In the genomic region with DNA sequence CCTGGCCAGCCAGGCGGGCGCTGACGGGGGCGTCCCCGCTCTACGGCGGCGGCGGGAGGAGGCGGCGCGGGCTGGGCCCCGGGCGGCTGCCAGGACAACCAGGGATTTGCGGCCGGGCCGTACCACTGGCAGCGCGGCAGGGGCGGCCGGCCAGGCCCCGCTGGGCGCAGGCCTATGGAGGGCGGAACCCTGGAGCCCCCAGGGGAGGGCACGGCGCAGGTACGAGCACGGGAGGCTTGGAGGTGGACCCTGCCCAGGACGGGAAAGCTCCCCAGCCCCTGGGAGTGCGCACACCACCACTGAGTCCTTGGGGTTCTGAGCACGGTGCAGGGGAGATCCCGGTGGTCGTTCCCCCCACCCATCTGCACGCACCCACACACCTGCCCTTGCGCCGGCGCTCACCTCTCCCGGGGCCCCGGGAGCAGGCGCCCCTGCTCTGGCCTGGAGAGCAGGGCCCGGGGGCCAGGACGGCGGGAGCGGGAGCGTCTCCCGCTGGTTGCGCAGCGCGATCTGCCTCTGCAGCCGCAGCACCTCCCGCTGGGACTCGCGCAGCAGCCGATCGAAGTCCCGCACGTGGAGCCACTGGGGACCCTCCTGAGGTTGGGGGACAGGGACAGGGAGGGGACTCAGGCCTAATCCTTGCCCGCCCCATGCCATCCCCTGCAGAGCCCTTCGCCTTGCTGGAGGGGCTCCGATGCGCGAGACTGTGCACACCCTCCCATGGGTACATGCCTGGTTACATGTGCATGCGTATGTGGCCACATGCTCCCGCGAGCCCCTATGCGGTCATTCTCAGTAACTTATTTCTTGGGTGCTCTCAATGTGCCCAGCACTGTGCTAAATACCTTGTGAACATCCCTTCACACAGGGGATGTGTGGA, we compare ENCODE assay signal across 8 cellular contexts. TPM values are rescaled to one million over a fixed set of nuclear protein-coding genes. Genes with fewer than 3 reads are reported as not detected.
DNase-seq lines count a peak whose midpoint lies in the region; ATAC-seq and TF ChIP-seq lines count a peak whose summit lies in the region.

No MANE protein-coding gene starts in this region.

- intact Hi-C loops in mucosa of descending colon (cut with DNase I, micrococcal nuclease) = no loop called here

- no peaks in the 10 kb centered on the region for H3K36me3 ChIP-seq in ES-I3 (ENCODE audit: insufficient read depth, low read length)
- H3K36me3 ChIP-seq in ectodermal cell (ENCODE audit: control insufficient read depth, insufficient read depth, low read length) = no peaks in the 10 kb centered on the region
- no peaks in the 10 kb centered on the region for H3K36me3 ChIP-seq in mucosa of descending colon (ENCODE audit: low read depth)

- WGBS in ectodermal cell, 2 experiments = 12 to 16% methylated on average over 66 of the region's 66 CpGs

- peaks cover 8% of the 10 kb centered on the region for H3K27me3 ChIP-seq in ectodermal cell (ENCODE audit: control insufficient read depth, insufficient read depth, low read length, poor library complexity, severe bottlenecking)

- peak; percentile 50 for DNase-seq in NCI-H510A (lab: John Stamatoyannopoulos, UW)
- DNase-seq in mucosa of descending colon = peak in 2 of 3 donors; percentile 62 to 78
- no peak for DNase-seq in dedifferentiated amniotic fluid mesenchymal stem cell (ENCODE audit: extremely low spot score)
- no peak for DNase-seq in GM20000 (ENCODE audit: low spot score)

- H3K27ac ChIP-seq in ectodermal cell (ENCODE audit: insufficient read depth, low read depth, low read length, poor library complexity, severe bottlenecking) = no peak overlapping the region

- H3K4me1 ChIP-seq in ES-I3 (ENCODE audit: insufficient read depth, low read length) = peaks cover 19% of the 10 kb centered on the region
- H3K4me1 ChIP-seq in ectodermal cell (ENCODE audit: control insufficient read depth, insufficient read depth, low read length) = peaks cover 41% of the 10 kb centered on the region
- H3K4me1 ChIP-seq in mucosa of descending colon (ENCODE audit: low read depth) = peaks cover 6% of the 10 kb centered on the region

- no peaks in the 10 kb centered on the region for H3K9me3 ChIP-seq in ES-I3 (ENCODE audit: control insufficient read depth, insufficient read depth, low read length)
- no peaks in the 10 kb centered on the region for H3K9me3 ChIP-seq in ectodermal cell (ENCODE audit: control insufficient read depth, low read length)
- no peaks in the 10 kb centered on the region for H3K9me3 ChIP-seq in mucosa of descending colon

- ATAC-seq in mucosa of descending colon (peak; percentile 71), HG02763 (IDR thresholded peaks at IDR 0.05; ENCODE audit: unreplicated experiment) (no peak), GM21390 (IDR thresholded peaks at IDR 0.05; ENCODE audit: unreplicated experiment) (no peak)

- TF ChIP-seq CTCF in mucosa of descending colon (IDR thresholded peaks at IDR 0.05) (no peak), GM20000 (IDR thresholded peaks at IDR 0.05; ENCODE audit: extremely low read depth, missing control alignments) (no peak)

- H3K4me3 ChIP-seq in ectodermal cell (ENCODE audit: insufficient read depth, low read depth, low read length) (peak overlapping the region; percentile 58), mucosa of descending colon (peak overlapping the region; percentile 32)

- H3K9ac ChIP-seq in ES-I3 (ENCODE audit: low read depth, low read length) = peak overlapping the region; percentile 66

RNA-seq across cellular contexts. Expression of a gene that starts 3.9 kb away (rescaled TPM):
- 37.9 TPM for polyA plus RNA-seq in ectodermal cell (2013, experiment 1 of 4)
- polyA plus RNA-seq in ectodermal cell (2013, experiment 2 of 4) = 43.0 TPM
- 32.1 TPM for polyA plus RNA-seq in ectodermal cell (2013, experiment 3 of 4)
- 38.7 TPM for polyA plus RNA-seq in ectodermal cell (2013, experiment 4 of 4)
- 10 to 100 TPM in 1 of 3 donors, 1 to 10 TPM in 2; 5.3 to 27.7 (median 8.3) TPM for total RNA-seq in mucosa of descending colon

RNA-seq across cellular contexts. Expression of a gene that starts 27.4 kb away (rescaled TPM):
- polyA plus RNA-seq in ectodermal cell (2013, experiment 1 of 4) = 94.4 TPM
- polyA plus RNA-seq in ectodermal cell (2013, experiment 2 of 4) = 115 TPM
- 80.1 TPM for polyA plus RNA-seq in ectodermal cell (2013, experiment 3 of 4)
- polyA plus RNA-seq in ectodermal cell (2013, experiment 4 of 4) = 92.2 TPM
- total RNA-seq in mucosa of descending colon = 10 to 100 TPM; 57.9 to 79.5 (median 68.9) TPM

RNA-seq across cellular contexts. Expression of a gene that starts 43.9 kb away (rescaled TPM):
- polyA plus RNA-seq in ectodermal cell (2013, experiment 1 of 4) = not detected
- not detected for polyA plus RNA-seq in ectodermal cell (2013, experiment 2 of 4)
- polyA plus RNA-seq in ectodermal cell (2013, experiment 3 of 4) = not detected
- not detected for polyA plus RNA-seq in ectodermal cell (2013, experiment 4 of 4)
- total RNA-seq in mucosa of descending colon = under 1 TPM in 1 of 3 donors, not detected in 2; 0.19 TPM

Comparison
In these comparisons a context has a peak if more than half of its experiments do, and no peak if none do; other contexts are left out.
1. DNase-seq: peak in NCI-H510A (single experiment) and mucosa of descending colon (2 of 3); none in dedifferentiated amniotic fluid mesenchymal stem cell (single experiment) and GM20000 (single experiment).